17 cellular contexts compared by ENCODE assay signal in the genomic region with DNA sequence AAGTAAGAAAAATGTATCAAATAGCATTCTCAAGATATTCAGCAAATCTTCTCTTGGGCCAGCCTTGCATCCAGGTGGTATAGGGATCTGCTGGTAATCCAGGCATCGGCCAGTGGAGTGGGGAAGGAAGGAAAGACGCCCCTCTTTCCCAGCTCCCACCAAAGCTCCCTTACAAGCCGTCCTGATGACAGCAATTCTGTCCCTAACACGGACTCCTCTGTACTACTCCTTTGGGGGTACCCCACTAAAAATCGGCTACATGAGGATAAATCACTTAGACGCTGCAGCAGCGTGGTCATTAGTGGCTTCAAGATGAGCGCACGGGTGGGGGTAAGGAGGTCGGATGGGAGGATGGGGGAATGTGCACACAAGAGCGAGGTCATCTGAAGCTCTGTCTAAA. TPM values are rescaled to one million over a fixed set of nuclear protein-coding genes. Genes with fewer than 3 reads are reported as not detected.
A peak's percentile ranks its signal among the peaks of the same experiment; 100 is the strongest.
DNase-seq lines count a peak whose midpoint lies in the region; ATAC-seq and TF ChIP-seq lines count a peak whose summit lies in the region.
"Had no signal": no experiment of that assay in that cellular context is flagged by ENCODE, and none has a peak within 500 bp of the region (broad histone marks: within the 10 kb centered on the region; RNA-seq: fewer than 3 reads in every experiment).

No MANE protein-coding gene starts in this region.

- peaks cover 21% of the 10 kb centered on the region for H3K4me1 Mint-ChIP-seq in activated CD8-positive, alpha-beta memory T cell treated with anti-CD3 and anti-CD28 coated beads, Interleukin-2, amount 10 ng/mL, durations not matched to agents 7 days and 5 days
- no peaks in the 10 kb centered on the region for H3K4me1 Mint-ChIP-seq in osteocyte (ENCODE audit: unreplicated experiment)

- peaks cover 16% of the 10 kb centered on the region for H3K9me3 Mint-ChIP-seq in activated CD8-positive, alpha-beta memory T cell treated with anti-CD3 and anti-CD28 coated beads, Interleukin-2, amount 10 ng/mL, durations not matched to agents 7 days and 5 days (ENCODE audit: low read depth)
- peaks cover 12% of the 10 kb centered on the region for H3K9me3 Mint-ChIP-seq in osteocyte (ENCODE audit: unreplicated experiment)

- no peak for ATAC-seq in activated CD8-positive, alpha-beta memory T cell treated with anti-CD3 and anti-CD28 coated beads, Interleukin-2, amount 10 ng/mL, durations not matched to agents 7 days and 5 days
- no peak for ATAC-seq in HG03439 (IDR thresholded peaks at IDR 0.05; ENCODE audit: unreplicated experiment)
- no peak for ATAC-seq in GM21423 (IDR thresholded peaks at IDR 0.05; ENCODE audit: unreplicated experiment)
- ATAC-seq: HCT116 had no signal

- CTCF ChIA-PET in activated CD8-positive, alpha-beta memory T cell treated with anti-CD3 and anti-CD28 coated beads, Interleukin-2, amount 10 ng/mL, durations not matched to agents 7 days and 5 days (lab: Charles Lee) = interaction anchor here (1.2 to 6.4 kb wide), 8 partner anchors 9 to 443 kb away, joined by 3 to 141 read pairs (median 28); a partner anchor contains a TSS

- no peak overlapping the region for H3K27ac Mint-ChIP-seq in activated CD8-positive, alpha-beta memory T cell treated with anti-CD3 and anti-CD28 coated beads, Interleukin-2, amount 10 ng/mL, durations not matched to agents 7 days and 5 days
- H3K27ac Mint-ChIP-seq in osteocyte (ENCODE audit: unreplicated experiment) = no peak overlapping the region
- H3K27ac Mint-ChIP-seq: CD14-positive monocyte; CD4-positive, alpha-beta memory T cell; HFFc6; IgD-negative memory B cell had no signal

- no peak for TF ChIP-seq CTCF in osteocyte (IDR thresholded peaks at IDR 0.05)

- H3K27me3 Mint-ChIP-seq in activated CD8-positive, alpha-beta memory T cell treated with anti-CD3 and anti-CD28 coated beads, Interleukin-2, amount 10 ng/mL, durations not matched to agents 7 days and 5 days = no peaks in the 10 kb centered on the region
- H3K27me3 Mint-ChIP-seq in osteocyte (ENCODE audit: unreplicated experiment) = peaks cover 18% of the 10 kb centered on the region
- H3K27me3 Mint-ChIP-seq: IgD-negative memory B cell had no signal

- H3K4me3 Mint-ChIP-seq in activated CD8-positive, alpha-beta memory T cell treated with anti-CD3 and anti-CD28 coated beads, Interleukin-2, amount 10 ng/mL, durations not matched to agents 7 days and 5 days = no peak overlapping the region
- no peak overlapping the region for H3K4me3 Mint-ChIP-seq in osteocyte (ENCODE audit: unreplicated experiment)
- H3K4me3 Mint-ChIP-seq: CD14-positive monocyte; CD4-positive, alpha-beta memory T cell; HFFc6; IgD-negative memory B cell had no signal

- H3K36me3 Mint-ChIP-seq in activated CD8-positive, alpha-beta memory T cell treated with anti-CD3 and anti-CD28 coated beads, Interleukin-2, amount 10 ng/mL, durations not matched to agents 7 days and 5 days = peaks cover 15% of the 10 kb centered on the region
- H3K36me3 Mint-ChIP-seq in osteocyte (ENCODE audit: unreplicated experiment) = no peaks in the 10 kb centered on the region
- H3K36me3 Mint-ChIP-seq: CD14-positive monocyte had no signal

- DNase-seq in activated CD8-positive, alpha-beta memory T cell treated with anti-CD3 and anti-CD28 coated beads, Interleukin-2, amount 50 U/mL, for 48 hours = peak; percentile 37
- DNase-seq in activated CD8-positive, alpha-beta memory T cell treated with anti-CD3 and anti-CD28 coated beads, Interleukin-2, amount 10 ng/mL, durations not matched to agents 7 days and 5 days = no peak
- peak; percentile 19 for DNase-seq in islet precursor cell
- peak; percentile 67 for DNase-seq in osteocyte (ENCODE audit: extremely low spot score, unreplicated experiment)
- DNase-seq in activated CD4-positive, alpha-beta T cell treated with anti-CD3 and anti-CD28 coated beads, Interleukin-2, amount 50 U/mL, for 1 hour = no peak
- DNase-seq: 8988T; Calu3; CD4-positive, alpha-beta memory T cell; DMS79 treated with DMSO at 0.1 percent for 48 hours; GM23248; H7; HFFc6 had no signal

RNA-seq across cellular contexts. Expression of a gene that starts 24.7 kb away (rescaled TPM):
- total RNA-seq in activated CD8-positive, alpha-beta memory T cell treated with anti-CD3 and anti-CD28 coated beads, Interleukin-2, amount 10 ng/mL, durations not matched to agents 7 days and 5 days = 10 to 100 TPM; 71.3 to 73.3 TPM
- total RNA-seq in osteocyte = 61.7 and 63.0 TPM in 2 replicates

Comparison
In these comparisons a context has a peak if more than half of its experiments do, and no peak if none do; other contexts are left out.
1. DNase-seq: peak in activated CD8-positive, alpha-beta memory T cell treated with anti-CD3 and anti-CD28 coated beads, Interleukin-2, amount 50 U/mL, for 48 hours (single experiment), islet precursor cell (single experiment) and osteocyte (single experiment); none in activated CD8-positive, alpha-beta memory T cell treated with anti-CD3 and anti-CD28 coated beads, Interleukin-2, amount 10 ng/mL, durations not matched to agents 7 days and 5 days (single experiment) and activated CD4-positive, alpha-beta T cell treated with anti-CD3 and anti-CD28 coated beads, Interleukin-2, amount 50 U/mL, for 1 hour (single experiment).